In the genomic region with DNA sequence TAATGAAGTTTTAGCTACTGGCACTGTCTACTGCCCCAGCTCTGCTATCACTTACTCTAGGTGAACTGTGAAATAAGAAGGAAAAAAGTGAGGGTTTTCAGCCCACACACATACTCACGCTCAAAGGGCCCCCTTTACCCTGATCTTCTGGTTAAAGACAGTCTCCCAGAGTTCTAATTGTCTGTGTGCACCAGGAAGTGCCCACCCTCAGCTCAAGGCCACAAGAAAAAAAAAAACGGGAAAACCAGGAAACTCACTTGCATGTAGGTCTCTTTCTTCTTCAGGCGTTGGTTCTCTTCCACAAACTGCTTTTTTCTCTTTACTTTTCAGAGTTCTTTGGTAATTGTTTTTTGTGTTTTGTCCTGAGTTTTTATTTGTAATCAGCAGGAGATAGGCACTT, we compare ENCODE assay signal across 27 cellular contexts.
"Had no signal": no experiment of that assay in that cellular context is flagged by ENCODE, and none has a peak within 500 bp of the region (broad histone marks: within the 10 kb centered on the region; RNA-seq: fewer than 3 reads in every experiment).

No MANE protein-coding gene starts in this region.

- H3K4me1 ChIP-seq: body of pancreas, colonic mucosa had no signal

- H3K27ac ChIP-seq: adrenal gland, body of pancreas, colonic mucosa, esophagus squamous epithelium, left lung, neutrophil, skin epidermis, stomach, thyroid gland had no signal

- FAIRE-seq: urothelium cell line had no signal

- H3K27me3 Mint-ChIP-seq: activated naive CD4-positive, alpha-beta T cell treated with anti-CD3 and anti-CD28 coated beads, Interleukin-2, amount 50 U/mL, for 24 hours had no signal

- H3K27me3 ChIP-seq: adrenal gland, body of pancreas, colonic mucosa, esophagus squamous epithelium, heart right ventricle, left lung, neutrophil, stomach, thyroid gland had no signal

- H3K4me3 ChIP-seq: adrenal gland, body of pancreas, colonic mucosa, esophagus squamous epithelium, heart right ventricle, left lung, lung, mucosa of descending colon, skin epidermis, stomach, thyroid gland had no signal

- ATAC-seq: body of pancreas; left lung; sciatic nerve; stimulated activated effector memory CD8-positive, alpha-beta T cell treated with anti-CD3 and anti-CD28 coated beads, Interleukin-12 subunit alpha, Interleukin-12 subunit beta, amount 100 ng/mL, for 72 hours had no signal

- H3K27ac Mint-ChIP-seq: activated naive CD4-positive, alpha-beta T cell treated with anti-CD3 and anti-CD28 coated beads, Interleukin-2, amount 50 U/mL, for 24 hours; activated T-helper 2 cell treated with anti-CD3 and anti-CD28 coated beads, Interferon-gamma antibody, Interleukin-2, Interleukin-4, amounts not matched to agents 10 μg/mL and 5 μg/mL and 100 μg/mL, durations not matched to agents 14 hours and 24 hours and 36 hours; nephron; stimulated activated effector memory CD8-positive, alpha-beta T cell treated with anti-CD3 and anti-CD28 coated beads, Interleukin-12 subunit alpha, Interleukin-12 subunit beta, amount 100 ng/mL, for 72 hours; T-helper 2 cell treated with Interferon-gamma antibody and Interleukin-4, amounts not matched to agents 5 μg/mL and 100 μg/mL, for 36 hours had no signal

- H3K36me3 ChIP-seq: adrenal gland, colonic mucosa, left lung, neutrophil, stomach, thyroid gland had no signal

- H3K9me3 ChIP-seq: adrenal gland, body of pancreas, colonic mucosa, esophagus squamous epithelium, mucosa of descending colon, neutrophil, stomach, thyroid gland had no signal

- H3K4me3 Mint-ChIP-seq: activated naive CD4-positive, alpha-beta T cell treated with anti-CD3 and anti-CD28 coated beads, Interleukin-2, amount 50 U/mL, for 24 hours; nephron; stimulated activated effector memory CD8-positive, alpha-beta T cell treated with anti-CD3 and anti-CD28 coated beads, Interleukin-12 subunit alpha, Interleukin-12 subunit beta, amount 100 ng/mL, for 72 hours; T-helper 2 cell treated with Interferon-gamma antibody and Interleukin-4, amounts not matched to agents 5 μg/mL and 100 μg/mL, for 36 hours had no signal

- DNase-seq: activated CD4-positive, alpha-beta T cell treated with anti-CD3 and anti-CD28 coated beads for 4 hours; activated CD4-positive, alpha-beta T cell treated with anti-CD3 and anti-CD28 coated beads, Interleukin-2, amount 50 U/mL, for 4 hours; adrenal gland; aorta; body of pancreas; cerebellar nuclear complex; colonic mucosa; esophagus squamous epithelium; foreskin melanocyte; heart right ventricle; kidney glomerular epithelial cell; left lung; mucosa of descending colon; stimulated activated CD4-positive, alpha-beta T cell treated with anti-CD3 and anti-CD28 coated beads, Interleukin-4, amount 100 ng/mL, for 24 hours; stomach; T-helper 1 cell; thyroid gland had no signal
